In genomic region chr5:143213231-143213850, GRCh38 we compare ENCODE assay signal across 10 cellular contexts.
DNase-seq lines count a peak whose midpoint lies in the region; ATAC-seq and TF ChIP-seq lines count a peak whose summit lies in the region.
"Had no signal": no experiment of that assay in that cellular context is flagged by ENCODE, and none has a peak within 500 bp of the region (broad histone marks: within the 10 kb centered on the region; RNA-seq: fewer than 3 reads in every experiment).

No MANE protein-coding gene starts in this region.

- no peak for TF ChIP-seq CTCF in left ventricle myocardium inferior (IDR thresholded peaks at IDR 0.05; ENCODE audit: borderline replicate concordance)

- peaks cover 13% of the 10 kb centered on the region for H3K4me1 Mint-ChIP-seq in activated naive CD8-positive, alpha-beta T cell treated with anti-CD3 and anti-CD28 coated beads for 36 hours

- peaks cover 0 to 95% (median 23%) of the 10 kb centered on the region in 11 experiments; a peak in 17 of 22 replicates for H3K36me3 ChIP-seq in BLaER1 treated with 17β-estradiol and CSF1 and Interleukin-3, amounts not matched to agents 10 nM and 100 nM
- peaks cover 29% of the 10 kb centered on the region for H3K36me3 ChIP-seq in left ventricle myocardium inferior

- no peaks in the 10 kb centered on the region for H3K9me3 ChIP-seq in BLaER1 treated with 17β-estradiol and CSF1 and Interleukin-3, amounts not matched to agents 10 nM and 100 nM (replicated peaks in 1 of 11)
- H3K9me3 ChIP-seq in left ventricle myocardium inferior (replicated peaks): no peaks in the 10 kb centered on the region
- H3K9me3 ChIP-seq: gastroesophageal sphincter had no signal

- H3K36me3 Mint-ChIP-seq in activated naive CD8-positive, alpha-beta T cell treated with anti-CD3 and anti-CD28 coated beads for 36 hours: peaks cover 10% of the 10 kb centered on the region

- H3K4me1 ChIP-seq in BLaER1 treated with 17β-estradiol and CSF1 and Interleukin-3, amounts not matched to agents 10 nM and 100 nM: peaks cover 24 to 71% (median 56%) of the 10 kb centered on the region in 10 experiments
- peaks cover 54% of the 10 kb centered on the region for H3K4me1 ChIP-seq in left ventricle myocardium inferior

- peak overlapping the region in 9 of 11 experiments; percentile 7 to 66 (median 34); a peak in 13 of 22 replicates for H3K9ac ChIP-seq in BLaER1 treated with 17β-estradiol and CSF1 and Interleukin-3, amounts not matched to agents 10 nM and 100 nM

- H4K20me1 ChIP-seq in BLaER1 treated with 17β-estradiol and CSF1 and Interleukin-3, amounts not matched to agents 10 nM and 100 nM: peaks cover 0 to 26% (median 0%) of the 10 kb centered on the region in 11 experiments; a peak in 4 of 22 replicates

- peak overlapping the region; percentile 69 to 86 (median 79) for H3K4me2 ChIP-seq in BLaER1 treated with 17β-estradiol and CSF1 and Interleukin-3, amounts not matched to agents 10 nM and 100 nM

- DNase-seq in activated naive CD8-positive, alpha-beta T cell treated with anti-CD3 and anti-CD28 coated beads for 36 hours: no peak
- no peak for DNase-seq in left ventricle myocardium inferior
- no peak for DNase-seq in NCI-H2029 (lab: John Stamatoyannopoulos, UW)
- DNase-seq in NCI-H226: no peak
- no peak for DNase-seq in MV-4-11 (lab: John Stamatoyannopoulos, UW)
- no peak for DNase-seq in left lobe of liver (ENCODE audit: low spot score)
- DNase-seq: KBM-7 had no signal

- H3K27me3 Mint-ChIP-seq in activated naive CD8-positive, alpha-beta T cell treated with anti-CD3 and anti-CD28 coated beads for 36 hours: no peaks in the 10 kb centered on the region

- intact Hi-C loops in left ventricle myocardium inferior (cut with micrococcal nuclease): no loop called here

- H3K4me3 Mint-ChIP-seq in activated naive CD8-positive, alpha-beta T cell treated with anti-CD3 and anti-CD28 coated beads for 36 hours: no peak overlapping the region

- H3K27me3 ChIP-seq in BLaER1 treated with 17β-estradiol and CSF1 and Interleukin-3, amounts not matched to agents 10 nM and 100 nM: no peaks in the 10 kb centered on the region
- H3K27me3 ChIP-seq in left ventricle myocardium inferior (ENCODE audit: low read depth): no peaks in the 10 kb centered on the region
- H3K27me3 ChIP-seq: gastroesophageal sphincter had no signal

- H3K27ac Mint-ChIP-seq in activated naive CD8-positive, alpha-beta T cell treated with anti-CD3 and anti-CD28 coated beads for 36 hours: peak overlapping the region; percentile 49

- H3K4me3 ChIP-seq in BLaER1 treated with 17β-estradiol and CSF1 and Interleukin-3, amounts not matched to agents 10 nM and 100 nM: peak overlapping the region in 2 of 10 experiments; percentile 11 to 33; a peak in 2 of 20 replicates
- H3K4me3 ChIP-seq in left ventricle myocardium inferior: no peak overlapping the region
- H3K4me3 ChIP-seq: gastroesophageal sphincter had no signal

- H3K27ac ChIP-seq in BLaER1 treated with 17β-estradiol and CSF1 and Interleukin-3, amounts not matched to agents 10 nM and 100 nM: peak overlapping the region in 10 of 11 experiments; percentile 8 to 70 (median 38); a peak in 15 of 22 replicates
- peak overlapping the region; percentile 75 for H3K27ac ChIP-seq in left ventricle myocardium inferior (replicated peaks)

- ATAC-seq in GM21723 (IDR thresholded peaks at IDR 0.05; ENCODE audit: unreplicated experiment): peak; percentile 8
- no peak for ATAC-seq in left lobe of liver
- ATAC-seq: gastroesophageal sphincter had no signal

- no peaks in the 10 kb centered on the region for H3K9me3 Mint-ChIP-seq in activated naive CD8-positive, alpha-beta T cell treated with anti-CD3 and anti-CD28 coated beads for 36 hours
